In genomic region chr19:49938662-49939061, GRCh38 we compare ENCODE assay signal across 35 cellular contexts. TPM values are rescaled to one million over a fixed set of nuclear protein-coding genes. Genes with fewer than 3 reads are reported as not detected.
"Had no signal": no experiment of that assay in that cellular context is flagged by ENCODE, and none has a peak within 500 bp of the region (broad histone marks: within the 10 kb centered on the region; RNA-seq: fewer than 3 reads in every experiment).

No MANE protein-coding gene starts in this region.

- H3K9me3 ChIP-seq: MG63, Peyer's patch, SJSA1, SK-N-SH had no signal

- H3K36me3 ChIP-seq: Peyer's patch, SJSA1 had no signal

- H3K27ac Mint-ChIP-seq: activated CD4-positive, alpha-beta T cell treated with anti-CD3 and anti-CD28 coated beads, Interleukin-2, amount 10 ng/mL, durations not matched to agents 24 days and 14 days; activated CD8-positive, alpha-beta T cell treated with anti-CD3 and anti-CD28 coated beads for 36 hours; activated naive CD8-positive, alpha-beta T cell treated with anti-CD3 and anti-CD28 coated beads for 36 hours; activated T-cell treated with anti-CD3 and anti-CD28 coated beads, Interleukin-2, amount 50 U/mL, for 72 hours; activated T-helper 17 cell treated with anti-CD3 and anti-CD28 coated beads, Interleukin-2, amount 50 U/mL, for 72 hours; brain; T-helper 1 cell treated with Interleukin-12 subunit alpha and Interleukin-12 subunit beta and Interleukin-4 antibody, amounts not matched to agents 30 μg/mL and 1 μg/mL, for 36 hours; T-helper 2 cell treated with Interferon-gamma antibody and Interleukin-4, amounts not matched to agents 5 μg/mL and 100 μg/mL, for 36 hours had no signal

- FAIRE-seq: bronchial epithelial cell, TTC549 had no signal

- H3K4me3 ChIP-seq: Peyer's patch, SJSA1 had no signal

- DNase-seq: activated CD4-positive, alpha-beta T cell treated with anti-CD3 and anti-CD28 coated beads, Interleukin-2, amount 10 ng/mL, durations not matched to agents 24 days and 14 days; activated CD4-positive, alpha-beta T cell treated with anti-CD3 and anti-CD28 coated beads, Interleukin-2, amount 50 U/mL, for 4 hours; activated naive CD4-positive, alpha-beta T cell; activated naive CD4-positive, alpha-beta T cell treated with anti-CD3 and anti-CD28 coated beads, Interleukin-2, amount 50 U/mL, for 16 hours; activated naive CD8-positive, alpha-beta T cell treated with anti-CD3 and anti-CD28 coated beads for 36 hours; activated T-cell treated with anti-CD3 and anti-CD28 coated beads, Interleukin-2, amount 50 U/mL, for 1 hour; caudate nucleus; cerebellar nuclear complex; Karpas-422; MV-4-11; NCI-H1092; NCI-H1436 treated with DMSO at 0.1 percent for 48 hours; NCI-H1694 treated with DMSO at 0.1 percent for 48 hours; NCI-H2029 treated with DMSO at 0.1 percent for 48 hours; NCI-H2107; NCI-H2171; NCI-H510A; NCI-H748 treated with DMSO at 0.1 percent for 48 hours; NK-92 treated with Interleukin-12 subunit alpha and Interleukin-12 subunit beta, amount 100 ng/mL, for 24 hours; Peyer's patch; RPMI8226; SHP77 treated with DMSO at 0.1 percent for 48 hours; SK-N-SH had no signal

- H3K9ac ChIP-seq: SK-N-SH had no signal

- H3K4me1 Mint-ChIP-seq: brain had no signal

- H3K27me3 ChIP-seq: MG63, Peyer's patch had no signal

- H3K9me3 Mint-ChIP-seq: activated CD4-positive, alpha-beta T cell treated with anti-CD3 and anti-CD28 coated beads, Interleukin-2, amount 10 ng/mL, durations not matched to agents 24 days and 14 days; activated CD8-positive, alpha-beta T cell treated with anti-CD3 and anti-CD28 coated beads for 36 hours; activated naive CD8-positive, alpha-beta T cell treated with anti-CD3 and anti-CD28 coated beads for 36 hours; activated T-cell treated with anti-CD3 and anti-CD28 coated beads, Interleukin-2, amount 50 U/mL, for 72 hours; activated T-helper 17 cell treated with anti-CD3 and anti-CD28 coated beads, Interleukin-2, amount 50 U/mL, for 72 hours; brain; T-helper 1 cell treated with Interleukin-12 subunit alpha and Interleukin-12 subunit beta and Interleukin-4 antibody, amounts not matched to agents 30 μg/mL and 1 μg/mL, for 36 hours; T-helper 2 cell treated with Interferon-gamma antibody and Interleukin-4, amounts not matched to agents 5 μg/mL and 100 μg/mL, for 36 hours had no signal

- ATAC-seq: activated CD8-positive, alpha-beta T cell treated with anti-CD3 and anti-CD28 coated beads for 36 hours had no signal

- H3K4me3 Mint-ChIP-seq: activated CD4-positive, alpha-beta T cell treated with anti-CD3 and anti-CD28 coated beads, Interleukin-2, amount 10 ng/mL, durations not matched to agents 24 days and 14 days; activated CD8-positive, alpha-beta T cell treated with anti-CD3 and anti-CD28 coated beads for 36 hours; activated naive CD8-positive, alpha-beta T cell treated with anti-CD3 and anti-CD28 coated beads for 36 hours; T-helper 1 cell treated with Interleukin-12 subunit alpha and Interleukin-12 subunit beta and Interleukin-4 antibody, amounts not matched to agents 30 μg/mL and 1 μg/mL, for 36 hours; T-helper 2 cell treated with Interferon-gamma antibody and Interleukin-4, amounts not matched to agents 5 μg/mL and 100 μg/mL, for 36 hours had no signal

- H3K27ac ChIP-seq: Peyer's patch, SJSA1 had no signal

RNA-seq across cellular contexts. Expression of gene SIGLEC11, which starts 22.3 kb away (rescaled TPM):
- total RNA-seq: activated CD4-positive, alpha-beta T cell treated with anti-CD3 and anti-CD28 coated beads, Interleukin-2, amount 10 ng/mL, durations not matched to agents 24 days and 14 days; activated CD8-positive, alpha-beta memory T cell treated with anti-CD3 and anti-CD28 coated beads for 36 hours; activated CD8-positive, alpha-beta T cell treated with anti-CD3 and anti-CD28 coated beads for 36 hours; activated naive CD8-positive, alpha-beta T cell treated with anti-CD3 and anti-CD28 coated beads for 36 hours; activated T-cell treated with anti-CD3 and anti-CD28 coated beads, Interleukin-2, amount 50 U/mL, for 72 hours; activated T-helper 17 cell treated with anti-CD3 and anti-CD28 coated beads, Interleukin-2, amount 50 U/mL, for 72 hours; bronchial epithelial cell; PC-3; SJSA1 had no signal
- polyA plus RNA-seq: SK-N-SH had no signal

RNA-seq across cellular contexts. Expression of gene IL4I1, which starts 42.0 kb away (rescaled TPM):
- total RNA-seq: Peyer's patch had no signal
